23 cellular contexts compared by ENCODE assay signal in the genomic region with DNA sequence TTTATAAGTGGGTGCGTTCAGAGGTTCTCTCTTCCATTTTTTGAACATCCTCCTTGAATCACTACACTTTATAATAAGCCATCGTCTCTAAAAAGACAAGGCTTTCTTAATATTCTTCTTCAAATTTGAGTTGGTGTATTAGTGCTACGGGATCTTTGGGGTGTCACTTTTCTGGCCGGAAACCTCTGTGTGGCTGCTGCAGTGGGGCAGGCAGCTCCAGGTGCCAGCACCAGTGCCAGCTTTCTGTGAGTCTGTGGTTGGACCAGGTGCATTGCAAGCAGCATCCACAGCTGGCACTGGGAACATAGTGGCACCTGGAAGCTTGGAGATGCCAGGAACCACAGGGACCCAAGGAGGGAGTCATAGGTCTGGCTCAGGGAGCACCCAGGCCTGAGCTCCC.
"Had no signal": no experiment of that assay in that cellular context is flagged by ENCODE, and none has a peak within 500 bp of the region (broad histone marks: within the 10 kb centered on the region; RNA-seq: fewer than 3 reads in every experiment).

No MANE protein-coding gene starts in this region.

- H3K4me3 Mint-ChIP-seq: mesothelial cell of epicardium; naive thymus-derived CD4-positive, alpha-beta T cell; nephron; neural crest cell; stimulated activated naive B cell treated with anti-CD40 and anti-IgM and Interleukin-4, amounts not matched to agents 10 μg/mL and 1 μg/mL and 100 μg/mL, for 72 hours had no signal

- H3K4me1 Mint-ChIP-seq: mesothelial cell of epicardium, nephron had no signal

- H3K27ac Mint-ChIP-seq: mesothelial cell of epicardium; nephron; stimulated activated naive B cell treated with anti-CD40 and anti-IgM and Interleukin-4, amounts not matched to agents 10 μg/mL and 1 μg/mL and 100 μg/mL, for 72 hours had no signal

- DNase-seq: hippocampal formation; kidney; left colon; naive thymus-derived CD4-positive, alpha-beta T cell; occipital lobe; right cardiac atrium; stimulated activated CD4-positive, alpha-beta T cell treated with anti-CD3 and anti-CD28 coated beads, Interleukin-12 subunit alpha, Interleukin-12 subunit beta, amount 100 ng/mL, for 4 hours; stimulated activated CD4-positive, alpha-beta T cell treated with anti-CD3 and anti-CD28 coated beads, Interleukin-15, amount 100 ng/mL, for 24 hours; stimulated activated CD4-positive, alpha-beta T cell treated with anti-CD3 and anti-CD28 coated beads, Interleukin-2, amount 100 ng/mL, for 24 hours; stimulated activated CD4-positive, alpha-beta T cell treated with anti-CD3 and anti-CD28 coated beads, Interleukin-4, amount 100 ng/mL, for 1 hour; stimulated activated naive B cell treated with anti-CD40 and anti-IgM and Interleukin-4, amounts not matched to agents 10 μg/mL and 1 μg/mL and 100 μg/mL, for 72 hours; stimulated activated naive CD8-positive, alpha-beta T cell treated with anti-CD3 and anti-CD28 coated beads, Interleukin-15, Interleukin-2, amounts not matched to agents 100 U/mL and 50 U/mL, for 24 hours; stomach; testis; thyroid gland; transverse colon; upper lobe of left lung had no signal

- ATAC-seq: left colon; left lung; naive thymus-derived CD4-positive, alpha-beta T cell; psoas muscle; right cardiac atrium; sciatic nerve; stimulated activated naive B cell treated with anti-CD40 and anti-IgM and Interleukin-4, amounts not matched to agents 10 μg/mL and 1 μg/mL and 100 μg/mL, for 72 hours; stimulated activated naive CD8-positive, alpha-beta T cell treated with anti-CD3 and anti-CD28 coated beads, Interleukin-15, Interleukin-2, amounts not matched to agents 100 U/mL and 50 U/mL, for 24 hours had no signal

- H3K36me3 Mint-ChIP-seq: mesothelial cell of epicardium; naive thymus-derived CD4-positive, alpha-beta T cell had no signal

- H3K9me3 Mint-ChIP-seq: mesothelial cell of epicardium; nephron; neural crest cell; stimulated activated naive B cell treated with anti-CD40 and anti-IgM and Interleukin-4, amounts not matched to agents 10 μg/mL and 1 μg/mL and 100 μg/mL, for 72 hours had no signal
